17 cellular contexts compared by ENCODE assay signal in the genomic region with DNA sequence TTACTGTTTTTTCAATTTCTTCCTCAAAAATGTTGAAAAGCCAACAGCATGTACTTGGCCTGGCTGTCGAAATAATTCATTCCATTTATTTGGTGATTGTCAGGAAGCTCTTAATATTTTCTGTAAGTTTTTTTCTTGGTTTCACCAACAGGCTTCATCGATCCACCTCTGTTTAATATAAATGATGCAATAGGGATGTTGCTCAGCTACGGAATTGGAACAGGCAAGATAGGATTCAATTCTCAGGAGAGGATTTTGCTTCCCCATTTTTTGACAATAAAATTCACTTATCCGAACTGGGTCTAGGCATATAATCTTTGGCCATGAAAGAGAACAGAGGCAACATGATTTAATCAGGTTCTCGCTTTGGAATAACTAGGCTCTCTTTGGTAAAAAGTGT. TPM values are rescaled to one million over a fixed set of nuclear protein-coding genes. Genes with fewer than 3 reads are reported as not detected.
DNase-seq lines count a peak whose midpoint lies in the region; ATAC-seq and TF ChIP-seq lines count a peak whose summit lies in the region.
"Had no signal": no experiment of that assay in that cellular context is flagged by ENCODE, and none has a peak within 500 bp of the region (broad histone marks: within the 10 kb centered on the region; RNA-seq: fewer than 3 reads in every experiment).

No MANE protein-coding gene starts in this region.

- no peak for TF ChIP-seq CTCF in right lobe of liver (IDR thresholded peaks at IDR 0.05)
- no peak for TF ChIP-seq CTCF in nephron progenitor cell (IDR thresholded peaks at IDR 0.05)
- TF ChIP-seq CTCF in smooth muscle cell (IDR thresholded peaks at IDR 0.05; ENCODE audit: borderline replicate concordance, insufficient read depth, poor library complexity, severe bottlenecking) = no peak

- no peaks in the 10 kb centered on the region for H3F3A ChIP-seq in smooth muscle cell (ENCODE audit: low read depth)

- H2AFZ ChIP-seq in smooth muscle cell (ENCODE audit: low read depth) = no peak overlapping the region
- H2AFZ ChIP-seq: GM23248 had no signal

- H3K27ac ChIP-seq in SK-N-MC (peak overlapping the region; percentile 97), right lobe of liver (no peak overlapping the region), smooth muscle cell (ENCODE audit: low read depth) (no peak overlapping the region)
- H3K27ac ChIP-seq: BLaER1, C4-2B, GM23248 had no signal

- H3K4me3 Mint-ChIP-seq in nephron progenitor cell = no peak overlapping the region
- H3K4me3 Mint-ChIP-seq: B cell; CD4-positive, CD25-positive, alpha-beta regulatory T cell; CD8-positive, alpha-beta T cell; H9 had no signal

- no peaks in the 10 kb centered on the region for H3K9me3 ChIP-seq in SK-N-MC (ENCODE audit: low read depth, low read length)
- no peaks in the 10 kb centered on the region for H3K9me3 ChIP-seq in right lobe of liver
- H3K9me3 ChIP-seq in smooth muscle cell (replicated peaks; ENCODE audit: low read depth) = no peaks in the 10 kb centered on the region
- H3K9me3 ChIP-seq: BLaER1, Caco-2 had no signal

- peak overlapping the region; percentile 46 for H3K9ac ChIP-seq in SK-N-MC (ENCODE audit: insufficient read length)
- no peak overlapping the region for H3K9ac ChIP-seq in smooth muscle cell (ENCODE audit: low read depth)
- H3K9ac ChIP-seq: BLaER1, GM23248 had no signal

- H3K36me3 Mint-ChIP-seq in nephron progenitor cell (ENCODE audit: low read depth) = no peaks in the 10 kb centered on the region
- H3K36me3 Mint-ChIP-seq: CD4-positive, CD25-positive, alpha-beta regulatory T cell; CD8-positive, alpha-beta T cell had no signal

- H4K20me1 ChIP-seq in smooth muscle cell (ENCODE audit: low read depth) = no peaks in the 10 kb centered on the region
- H4K20me1 ChIP-seq: BLaER1 had no signal

- no peaks in the 10 kb centered on the region for H3K27me3 Mint-ChIP-seq in nephron progenitor cell (ENCODE audit: low read depth, poor library complexity)
- H3K27me3 Mint-ChIP-seq: B cell; CD4-positive, CD25-positive, alpha-beta regulatory T cell had no signal

- DNase-seq in SK-N-MC (ENCODE audit: low read depth, low spot score) (no peak), left lobe of liver (ENCODE audit: low spot score) (no peak), right lobe of liver (no peak), nephron progenitor cell (no peak), smooth muscle cell (lab: John Stamatoyannopoulos, UW; ENCODE audit: unreplicated experiment) (no peak), NCI-H1436 (lab: John Stamatoyannopoulos, UW) (no peak)
- DNase-seq: Caco-2; CD4-positive, CD25-positive, alpha-beta regulatory T cell; CD8-positive, alpha-beta T cell; DMS153; DND-41; GM23248; H9 had no signal

- no peaks in the 10 kb centered on the region for H3K79me2 ChIP-seq in smooth muscle cell (ENCODE audit: low read depth)

- no peak for TF ChIP-seq POLR2A in right lobe of liver (IDR thresholded peaks at IDR 0.05)

- peaks cover 1% of the 10 kb centered on the region for H3K4me1 Mint-ChIP-seq in nephron progenitor cell
- H3K4me1 Mint-ChIP-seq: B cell; CD4-positive, CD25-positive, alpha-beta regulatory T cell had no signal

- WGBS in right lobe of liver (ENCODE audit: insufficient coverage, low coverage, low lambda C conversion rate, missing lambda C conversion rate) = 24% methylated on average over 5 of the region's 5 CpGs
- 83% methylated on average over 5 of the region's 5 CpGs for WGBS in smooth muscle cell (ENCODE audit: low lambda C conversion rate)

- intact Hi-C loops in right lobe of liver (cut with DNase I) = no loop called here

- no peak overlapping the region for H3K4me2 ChIP-seq in smooth muscle cell
- H3K4me2 ChIP-seq: BLaER1 had no signal

- ATAC-seq in left lobe of liver (peak; percentile 65), right lobe of liver (peak; percentile 43 to 72 (median 62))
- ATAC-seq: CD8-positive, alpha-beta T cell; HCT116 had no signal

- H3K9me3 Mint-ChIP-seq in nephron progenitor cell = no peaks in the 10 kb centered on the region
- H3K9me3 Mint-ChIP-seq: CD4-positive, CD25-positive, alpha-beta regulatory T cell; CD8-positive, alpha-beta T cell; H9 had no signal

- H3K27ac Mint-ChIP-seq in nephron progenitor cell = no peak overlapping the region
- H3K27ac Mint-ChIP-seq: B cell; CD4-positive, CD25-positive, alpha-beta regulatory T cell; CD8-positive, alpha-beta T cell; H9 had no signal

- H3K36me3 ChIP-seq in SK-N-MC (ENCODE audit: insufficient read depth, low read length) = no peaks in the 10 kb centered on the region
- H3K36me3 ChIP-seq in right lobe of liver = peaks cover 8 to 89% (median 48%) of the 10 kb centered on the region in 4 donors
- H3K36me3 ChIP-seq in smooth muscle cell (ENCODE audit: low read depth) = no peaks in the 10 kb centered on the region
- H3K36me3 ChIP-seq: BLaER1 had no signal

- H3K27me3 ChIP-seq in right lobe of liver (no peaks in the 10 kb centered on the region), smooth muscle cell (ENCODE audit: low read depth) (no peaks in the 10 kb centered on the region)
- H3K27me3 ChIP-seq: BLaER1 had no signal

- H3K4me3 ChIP-seq in SK-N-MC = peak overlapping the region; percentile 6; the same call in 1 of the 2 replicates
- H3K4me3 ChIP-seq in right lobe of liver = no peak overlapping the region
- no peak overlapping the region for H3K4me3 ChIP-seq in smooth muscle cell
- H3K4me3 ChIP-seq: BLaER1, GM23248 had no signal

- H3K4me1 ChIP-seq in right lobe of liver = peaks cover 0 to 53% (median 20%) of the 10 kb centered on the region in 4 donors
- no peaks in the 10 kb centered on the region for H3K4me1 ChIP-seq in smooth muscle cell (ENCODE audit: low read depth)
- H3K4me1 ChIP-seq: BLaER1, Caco-2 had no signal

RNA-seq across cellular contexts. Expression of a gene that starts 30.8 kb away (rescaled TPM):
- 386 TPM for total RNA-seq in left lobe of liver
- total RNA-seq in right lobe of liver = 100 to 1,000 TPM; 251 to 616 (median 411) TPM
- total RNA-seq in smooth muscle cell = 0.76 and 4.4 TPM in 2 replicates
- 0.19 and 0.57 TPM in 2 replicates for polyA plus RNA-seq in smooth muscle cell

RNA-seq across cellular contexts. Expression of a gene that starts 55.5 kb away (rescaled TPM):
- 3.6 TPM for total RNA-seq in left lobe of liver
- total RNA-seq in right lobe of liver = 1 to 10 TPM; 2.8 to 5.6 (median 4.2) TPM
- total RNA-seq in smooth muscle cell = 9.1 and 9.5 TPM in 2 replicates
- polyA plus RNA-seq in smooth muscle cell = 2.8 and 3.6 TPM in 2 replicates

Comparison
In these comparisons a context has a peak if more than half of its experiments do, and no peak if none do; other contexts are left out.
1. RNA of a gene that starts 30.8 kb away (total RNA-seq): 251 to 616 TPM in right lobe of liver and 386 TPM in left lobe of liver (single experiment); 0.76 to 4.4 TPM in smooth muscle cell; every median in the first group is over 10 times any median in the second.